In genomic region chr2:75157435-75157834, GRCh38 we compare ENCODE assay signal across 14 cellular contexts. TPM values are rescaled to one million over a fixed set of nuclear protein-coding genes. Genes with fewer than 3 reads are reported as not detected.
A peak's percentile ranks its signal among the peaks of the same experiment; 100 is the strongest.
DNase-seq lines count a peak whose midpoint lies in the region; ATAC-seq, FAIRE-seq and TF ChIP-seq lines count a peak whose summit lies in the region.
"Had no signal": no experiment of that assay in that cellular context is flagged by ENCODE, and none has a peak within 500 bp of the region (broad histone marks: within the 10 kb centered on the region; RNA-seq: fewer than 3 reads in every experiment).

No MANE protein-coding gene starts in this region.

- TF ChIP-seq POLR2A in GM12891 (IDR thresholded peaks at IDR 0.05; ENCODE audit: low read depth, low read length), result no peak

- H3K36me3 Mint-ChIP-seq in endodermal cell (ENCODE audit: low read depth), result no peaks in the 10 kb centered on the region
- no peaks in the 10 kb centered on the region for H3K36me3 Mint-ChIP-seq in CD4-positive, alpha-beta T cell (ENCODE audit: low read depth)
- H3K36me3 Mint-ChIP-seq: CD4-positive, CD25-positive, alpha-beta regulatory T cell; immature natural killer cell; natural killer cell treated with Interleukin-12 subunit alpha and Interleukin-12 subunit beta and Interleukin-15 and Interleukin-18, amount 100 ng/mL, for 72 hours had no signal

- POLR2A ChIA-PET in CD4-positive, alpha-beta T cell (lab: Charles Lee), result no interaction called here

- H3K27me3 Mint-ChIP-seq in endodermal cell (ENCODE audit: insufficient read depth), result peaks cover 2% of the 10 kb centered on the region
- peaks cover 5% of the 10 kb centered on the region for H3K27me3 Mint-ChIP-seq in CD4-positive, alpha-beta T cell
- H3K27me3 Mint-ChIP-seq: CD4-positive, CD25-positive, alpha-beta regulatory T cell had no signal

- FAIRE-seq in urothelium cell line (lab: Jason Lieb, UNC) (no peak), GM12891 (lab: Jason Lieb, UNC) (no peak)

- H3K9me3 ChIP-seq in cardiac muscle cell (ENCODE audit: low read depth) (no peaks in the 10 kb centered on the region), endodermal cell (ENCODE audit: control insufficient read depth, low read length) (no peaks in the 10 kb centered on the region)
- no peaks in the 10 kb centered on the region for H3K9me3 ChIP-seq in CD4-positive, alpha-beta T cell (ENCODE audit: control insufficient read depth, low read length)

- H3K27me3 ChIP-seq in cardiac muscle cell, result no peaks in the 10 kb centered on the region
- peaks cover 55% of the 10 kb centered on the region for H3K27me3 ChIP-seq in endodermal cell (ENCODE audit: control insufficient read depth, insufficient read depth, low read length, poor library complexity, severe bottlenecking)
- H3K27me3 ChIP-seq in CD4-positive, alpha-beta T cell (ENCODE audit: control insufficient read depth, insufficient read depth, low read length), result no peaks in the 10 kb centered on the region

- no peaks in the 10 kb centered on the region for H3K9me3 Mint-ChIP-seq in endodermal cell
- H3K9me3 Mint-ChIP-seq in CD4-positive, alpha-beta T cell, result no peaks in the 10 kb centered on the region
- H3K9me3 Mint-ChIP-seq: CD4-positive, CD25-positive, alpha-beta regulatory T cell; natural killer cell treated with Interleukin-12 subunit alpha and Interleukin-12 subunit beta and Interleukin-15 and Interleukin-18, amount 100 ng/mL, for 72 hours had no signal

- H3K4me1 ChIP-seq in cardiac muscle cell (ENCODE audit: low read depth) (no peaks in the 10 kb centered on the region), endodermal cell (ENCODE audit: control insufficient read depth, insufficient read depth, low read length) (peaks cover 3% of the 10 kb centered on the region)

- no peaks in the 10 kb centered on the region for H3K36me3 ChIP-seq in cardiac muscle cell
- no peaks in the 10 kb centered on the region for H3K36me3 ChIP-seq in endodermal cell (ENCODE audit: control insufficient read depth, insufficient read depth, low read length)

- H3K9ac ChIP-seq in endodermal cell (ENCODE audit: extremely low read depth, low read length, poor library complexity, severe bottlenecking), result no peak overlapping the region

- no peak for ATAC-seq in Right ventricle myocardium inferior
- ATAC-seq in CD4-positive, alpha-beta T cell (ENCODE audit: poor library complexity), result no peak
- ATAC-seq: activated CD4-positive, CD25-positive, alpha-beta regulatory T cell treated with anti-CD3 and anti-CD28 coated beads, Interleukin-2, amount 50 U/mL, for 24 hours; natural killer cell treated with Interleukin-12 subunit alpha and Interleukin-12 subunit beta and Interleukin-15 and Interleukin-18, amount 100 ng/mL, for 72 hours had no signal

- H3K27ac ChIP-seq in cardiac muscle cell, result no peak overlapping the region
- no peak overlapping the region for H3K27ac ChIP-seq in endodermal cell (ENCODE audit: low read depth, low read length)
- H3K27ac ChIP-seq in CD4-positive, alpha-beta T cell (ENCODE audit: low read depth, low read length), result no peak overlapping the region

- H3K4me3 ChIP-seq in cardiac muscle cell (no peak overlapping the region), endodermal cell (ENCODE audit: low read length) (no peak overlapping the region)

- no peak overlapping the region for H3K4me3 Mint-ChIP-seq in endodermal cell
- no peak overlapping the region for H3K4me3 Mint-ChIP-seq in CD4-positive, alpha-beta T cell
- H3K4me3 Mint-ChIP-seq: CD4-positive, CD25-positive, alpha-beta regulatory T cell; immature natural killer cell; natural killer cell treated with Interleukin-12 subunit alpha and Interleukin-12 subunit beta and Interleukin-15 and Interleukin-18, amount 100 ng/mL, for 72 hours; stimulated activated naive B cell treated with anti-CD40 and anti-IgM and Interleukin-4, amounts not matched to agents 10 μg/mL and 1 μg/mL and 100 μg/mL, for 72 hours had no signal

- TF ChIP-seq CTCF in cardiac muscle cell (IDR thresholded peaks at IDR 0.05; ENCODE audit: low read depth, low read length), result peak; percentile 16
- peak; percentile 69 for TF ChIP-seq CTCF in endodermal cell (conservative IDR thresholded peaks at IDR 0.05)
- no peak for TF ChIP-seq CTCF in CD4-positive, alpha-beta T cell (IDR thresholded peaks at IDR 0.05)

- DNase-seq in cardiac muscle cell (ENCODE audit: low read depth in 1 of 2, low spot score in 1 of 2) (no peak), Right ventricle myocardium inferior (ENCODE audit: missing footprints) (no peak), OCI-M1 (lab: John Stamatoyannopoulos, UW) (peak; percentile 1), endodermal cell (no peak), urothelium cell line (ENCODE audit: low spot score) (peak; percentile 21), cortex of kidney (lab: John Stamatoyannopoulos, UW) (no peak), GM12891 (ENCODE audit: insufficient read length, low spot score) (no peak)
- no peak for DNase-seq in CD4-positive, alpha-beta T cell
- DNase-seq: CD4-positive, CD25-positive, alpha-beta regulatory T cell; immature natural killer cell; stimulated activated naive B cell treated with anti-CD40 and anti-IgM and Interleukin-4, amounts not matched to agents 10 μg/mL and 1 μg/mL and 100 μg/mL, for 72 hours had no signal

- H3K4me1 Mint-ChIP-seq in endodermal cell, result peaks cover 6% of the 10 kb centered on the region
- H3K4me1 Mint-ChIP-seq in CD4-positive, alpha-beta T cell (ENCODE audit: low read depth), result no peaks in the 10 kb centered on the region
- H3K4me1 Mint-ChIP-seq: CD4-positive, CD25-positive, alpha-beta regulatory T cell; immature natural killer cell; stimulated activated naive B cell treated with anti-CD40 and anti-IgM and Interleukin-4, amounts not matched to agents 10 μg/mL and 1 μg/mL and 100 μg/mL, for 72 hours had no signal

- intact Hi-C loops in Right ventricle myocardium inferior (cut with DNase I), result no loop called here
- intact Hi-C loops in CD4-positive, alpha-beta T cell (cut with DNase I, micrococcal nuclease), result no loop called here

- no peak overlapping the region for H3K27ac Mint-ChIP-seq in endodermal cell
- no peak overlapping the region for H3K27ac Mint-ChIP-seq in CD4-positive, alpha-beta T cell
- H3K27ac Mint-ChIP-seq: CD4-positive, CD25-positive, alpha-beta regulatory T cell; immature natural killer cell; natural killer cell treated with Interleukin-12 subunit alpha and Interleukin-12 subunit beta and Interleukin-15 and Interleukin-18, amount 100 ng/mL, for 72 hours; stimulated activated naive B cell treated with anti-CD40 and anti-IgM and Interleukin-4, amounts not matched to agents 10 μg/mL and 1 μg/mL and 100 μg/mL, for 72 hours had no signal

- CTCF ChIA-PET in CD4-positive, alpha-beta T cell (lab: Charles Lee), result no interaction called here

TF ChIP-seq in GM12891, 5 proteins besides CTCF, POLR2A, EP300 and RAD21:
- TF ChIP-seq SPI1 (IDR thresholded peaks at IDR 0.05; ENCODE audit: low read depth, low read length) (no peak), TAF1 (IDR thresholded peaks at IDR 0.05; ENCODE audit: low read depth, low read length) (no peak), POU2F2 (IDR thresholded peaks at IDR 0.05; ENCODE audit: low read depth, low read length) (no peak), PAX5 (IDR thresholded peaks at IDR 0.05; ENCODE audit: insufficient read depth, low read length, severe bottlenecking) (no peak), POLR2AphosphoS5 (IDR thresholded peaks at IDR 0.05; ENCODE audit: low read depth, low read length) (no peak)

RNA-seq across cellular contexts. Expression of gene TACR1, which starts 41.9 kb away (rescaled TPM):
- total RNA-seq in cardiac muscle cell (not detected in 2 replicates), Right ventricle myocardium inferior (not detected), endodermal cell (under 1 TPM; 0.09 to 0.69 TPM)
- polyA plus RNA-seq in cardiac muscle cell, result not detected in 2 replicates
- 0.68 TPM for polyA plus RNA-seq in endodermal cell (2013, experiment 1 of 2)
- 0.54 TPM for polyA plus RNA-seq in endodermal cell (2013, experiment 2 of 2)
- total RNA-seq in CD4-positive, alpha-beta T cell, result under 1 TPM in 1 of 2 experiments, not detected in 1; 0.14 TPM
- polyA plus RNA-seq in GM12891 (2012; ENCODE audit: low read depth, missing spikeins), result 0.04 TPM
- total RNA-seq: CD4-positive, CD25-positive, alpha-beta regulatory T cell; LHCN-M2; natural killer cell treated with Interleukin-12 subunit alpha and Interleukin-12 subunit beta and Interleukin-15 and Interleukin-18, amount 100 ng/mL, for 72 hours had no signal

Comparison
In these comparisons a context has a peak if more than half of its experiments do, and no peak if none do; other contexts are left out.
1. DNase-seq: peak in OCI-M1 (single experiment) and urothelium cell line (single experiment); none in cardiac muscle cell (0 of 2), Right ventricle myocardium inferior (single experiment), endodermal cell (single experiment), CD4-positive, alpha-beta T cell (0 of 10), cortex of kidney (single experiment) and GM12891 (single experiment).